9 cellular contexts compared by ENCODE assay signal in genomic region chr15:70451861-70452653, GRCh38.
A peak's percentile ranks its signal among the peaks of the same experiment; 100 is the strongest.
DNase-seq lines count a peak whose midpoint lies in the region; ATAC-seq and TF ChIP-seq lines count a peak whose summit lies in the region.
"Had no signal": no experiment of that assay in that cellular context is flagged by ENCODE, and none has a peak within 500 bp of the region (broad histone marks: within the 10 kb centered on the region; RNA-seq: fewer than 3 reads in every experiment).

No MANE protein-coding gene starts in this region.

- peak; percentile 84 for ATAC-seq in WTC11
- ATAC-seq in natural killer cell treated with Interleukin-12 subunit alpha and Interleukin-12 subunit beta and Interleukin-15 and Interleukin-18, amount 100 ng/mL, for 72 hours: no peak

- H3K27me3 ChIP-seq in duodenal mucosa (ENCODE audit: control insufficient read depth in 1 of 2, insufficient read depth in 2 of 2, low read length in 2 of 2): peaks cover 3 to 8% of the 10 kb centered on the region in 2 donors

- DNase-seq in NCI-H1436 treated with DMSO at 0.1 percent for 48 hours (lab: John Stamatoyannopoulos, UW): peak; percentile 17
- DNase-seq in WTC11 (ENCODE audit: low spot score): peak; percentile 76
- peak; percentile 37 to 43 for DNase-seq in stimulated activated CD4-positive, alpha-beta T cell treated with anti-CD3 and anti-CD28 coated beads, Interleukin-2, amount 100 ng/mL, for 24 hours
- no peak for DNase-seq in Calu3
- no peak for DNase-seq in natural killer cell treated with Interleukin-12 subunit alpha and Interleukin-12 subunit beta and Interleukin-15 and Interleukin-18, amount 100 ng/mL, for 72 hours (ENCODE audit: low spot score)
- no peak for DNase-seq in posterior vena cava (ENCODE audit: low spot score)
- DNase-seq in cerebellar nuclear complex (lab: John Stamatoyannopoulos, UW): no peak

- peaks cover 25% of the 10 kb centered on the region for H3K4me1 Mint-ChIP-seq in WTC11
- no peaks in the 10 kb centered on the region for H3K4me1 Mint-ChIP-seq in Calu3 (ENCODE audit: low read depth, unreplicated experiment)
- H3K4me1 Mint-ChIP-seq in natural killer cell treated with Interleukin-12 subunit alpha and Interleukin-12 subunit beta and Interleukin-15 and Interleukin-18, amount 100 ng/mL, for 72 hours (ENCODE audit: low read depth in 2 of 2): peaks cover 18% of the 10 kb centered on the region in 2 donors

- CTCF ChIA-PET in WTC11 (lab: Charles Lee): interaction anchor here (0.6 to 2.1 kb wide), 9 partner anchors 7 to 993 kb away, joined by 3 to 12 read pairs (median 3); no protein-coding TSS in a partner anchor
- CTCF ChIA-PET in Calu3 (lab: Charles Lee): no interaction called here

- H3K4me3 Mint-ChIP-seq in WTC11 (peak overlapping the region; percentile 51), Calu3 (ENCODE audit: low read depth, unreplicated experiment) (no peak overlapping the region)
- H3K4me3 Mint-ChIP-seq in natural killer cell treated with Interleukin-12 subunit alpha and Interleukin-12 subunit beta and Interleukin-15 and Interleukin-18, amount 100 ng/mL, for 72 hours: no peak overlapping the region

- no peaks in the 10 kb centered on the region for H3K9me3 ChIP-seq in duodenal mucosa (ENCODE audit: control insufficient read depth in 1 of 2, low read length in 2 of 2)
- H3K9me3 ChIP-seq: esophagus muscularis mucosa had no signal

- no peaks in the 10 kb centered on the region for H3K36me3 ChIP-seq in duodenal mucosa (ENCODE audit: control insufficient read depth in 1 of 2, insufficient read depth in 2 of 2, low read length in 2 of 2)
- H3K36me3 ChIP-seq: esophagus muscularis mucosa had no signal

- H3K9me3 Mint-ChIP-seq in WTC11 (peaks cover 6% of the 10 kb centered on the region; the same call in 1 of the 2 replicates), Calu3 (ENCODE audit: low read depth, unreplicated experiment) (no peaks in the 10 kb centered on the region)
- H3K9me3 Mint-ChIP-seq in natural killer cell treated with Interleukin-12 subunit alpha and Interleukin-12 subunit beta and Interleukin-15 and Interleukin-18, amount 100 ng/mL, for 72 hours: no peaks in the 10 kb centered on the region

- H3K9ac ChIP-seq in duodenal mucosa (ENCODE audit: low read depth in 1 of 2, low read length in 2 of 2): no peak overlapping the region

- H3K27ac Mint-ChIP-seq in WTC11: no peak overlapping the region
- no peak overlapping the region for H3K27ac Mint-ChIP-seq in Calu3 (ENCODE audit: unreplicated experiment)
- H3K27ac Mint-ChIP-seq in natural killer cell treated with Interleukin-12 subunit alpha and Interleukin-12 subunit beta and Interleukin-15 and Interleukin-18, amount 100 ng/mL, for 72 hours: no peak overlapping the region

- TF ChIP-seq CTCF in WTC11 (IDR thresholded peaks at IDR 0.05) (no peak), Calu3 (IDR thresholded peaks at IDR 0.05; ENCODE audit: unreplicated experiment) (no peak)

- H3K4me3 ChIP-seq in duodenal mucosa (ENCODE audit: low read depth in 1 of 2, low read length in 2 of 2): peak overlapping the region; percentile 6 to 16
- H3K4me3 ChIP-seq: esophagus muscularis mucosa had no signal

- H3K4me1 ChIP-seq in duodenal mucosa (ENCODE audit: control insufficient read depth in 1 of 2, insufficient read depth in 2 of 2, low read length in 2 of 2): peaks cover 14 to 15% of the 10 kb centered on the region in 2 donors

- no peak overlapping the region for H3K27ac ChIP-seq in duodenal mucosa (ENCODE audit: low read depth, low read length)
- H3K27ac ChIP-seq: esophagus muscularis mucosa had no signal

- peaks cover 19% of the 10 kb centered on the region for H3K27me3 Mint-ChIP-seq in WTC11 (ENCODE audit: low read depth)
- peaks cover 49% of the 10 kb centered on the region for H3K27me3 Mint-ChIP-seq in Calu3 (ENCODE audit: unreplicated experiment)
- H3K27me3 Mint-ChIP-seq in natural killer cell treated with Interleukin-12 subunit alpha and Interleukin-12 subunit beta and Interleukin-15 and Interleukin-18, amount 100 ng/mL, for 72 hours: peaks cover 55% of the 10 kb centered on the region in 2 donors

- BruUV-seq in Calu3 (replicated peaks; lab: Mats Ljungman, UMichigan): no TSS peak

- POLR2A ChIA-PET in WTC11 (lab: Charles Lee): interaction anchor here (0.7 to 1.4 kb wide), 2 partner anchors 9 to 75 kb away, joined by 3 read pairs; no protein-coding TSS in a partner anchor

- H3K36me3 Mint-ChIP-seq in WTC11: 0 out of 2 replicates have a peak, but pooled peaks cover 3% of the 10 kb centered on the region
- H3K36me3 Mint-ChIP-seq in Calu3 (ENCODE audit: insufficient read depth, unreplicated experiment): no peaks in the 10 kb centered on the region
- H3K36me3 Mint-ChIP-seq in natural killer cell treated with Interleukin-12 subunit alpha and Interleukin-12 subunit beta and Interleukin-15 and Interleukin-18, amount 100 ng/mL, for 72 hours: no peaks in the 10 kb centered on the region

- intact Hi-C loops in Calu3 (cut with micrococcal nuclease; ENCODE audit: unreplicated experiment) (no loop called here), posterior vena cava (cut with DNase I) (no loop called here)

TF ChIP-seq in WTC11, 78 proteins besides CTCF, POLR2A, EP300 and RAD21:
- no peak for TF ChIP-seq ZNF263 (CRISPR knock-in tag; IDR thresholded peaks at IDR 0.05; ENCODE audit: low read depth)
- no peak for TF ChIP-seq SMAD4 (CRISPR knock-in tag; IDR thresholded peaks at IDR 0.05)
- no peak for TF ChIP-seq ETV6 (CRISPR knock-in tag; IDR thresholded peaks at IDR 0.05)
- TF ChIP-seq USF1 (CRISPR knock-in tag; IDR thresholded peaks at IDR 0.05): peak; percentile 58; the same call in 1 of the 2 replicates
- TF ChIP-seq ZNF121 (CRISPR knock-in tag; IDR thresholded peaks at IDR 0.05): peak; percentile 95
- no peak for TF ChIP-seq TEAD4 (CRISPR knock-in tag; IDR thresholded peaks at IDR 0.05)
- TF ChIP-seq HMGA2 (CRISPR knock-in tag; IDR thresholded peaks at IDR 0.05): no peak
- TF ChIP-seq ZNF423 (CRISPR knock-in tag; IDR thresholded peaks at IDR 0.05): peak; percentile 30; the same call in 1 of the 2 replicates
- no peak for TF ChIP-seq E2F1 (CRISPR knock-in tag; IDR thresholded peaks at IDR 0.05)
- peak; percentile 69 for TF ChIP-seq USF2 (CRISPR knock-in tag; IDR thresholded peaks at IDR 0.05)

Comparison
In these comparisons a context has a peak if more than half of its experiments do, and no peak if none do; other contexts are left out.
1. DNase-seq: peak in NCI-H1436 treated with DMSO at 0.1 percent for 48 hours (single experiment), WTC11 (single experiment) and stimulated activated CD4-positive, alpha-beta T cell treated with anti-CD3 and anti-CD28 coated beads, Interleukin-2, amount 100 ng/mL, for 24 hours (2 of 2); none in Calu3 (single experiment), natural killer cell treated with Interleukin-12 subunit alpha and Interleukin-12 subunit beta and Interleukin-15 and Interleukin-18, amount 100 ng/mL, for 72 hours (single experiment), posterior vena cava (single experiment) and cerebellar nuclear complex (0 of 2).